Comparison of ENCODE assay signal across 9 cellular contexts in the genomic region with DNA sequence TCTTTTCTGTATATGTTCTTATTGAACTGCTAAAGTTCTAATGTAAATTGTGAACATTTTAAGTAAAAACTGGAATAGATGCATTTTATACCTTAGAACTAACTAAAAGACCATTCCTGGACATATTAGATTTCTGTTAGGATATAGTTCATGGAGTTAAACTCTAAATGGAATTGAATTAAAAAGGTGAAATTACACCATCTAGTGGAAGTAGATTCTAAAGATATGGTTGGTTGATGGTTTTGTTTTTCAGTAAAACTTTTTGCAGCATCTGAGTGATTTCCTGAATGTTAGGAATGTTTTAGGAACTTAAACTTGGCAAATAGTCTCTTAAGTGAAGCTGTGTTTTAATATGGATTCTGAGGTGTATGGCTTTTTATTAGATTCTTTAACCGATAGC.
DNase-seq lines count a peak whose midpoint lies in the region; ATAC-seq and TF ChIP-seq lines count a peak whose summit lies in the region.
"Had no signal": no experiment of that assay in that cellular context is flagged by ENCODE, and none has a peak within 500 bp of the region (broad histone marks: within the 10 kb centered on the region; RNA-seq: fewer than 3 reads in every experiment).

No MANE protein-coding gene starts in this region.

- intact Hi-C loops in left colon (cut with DNase I, micrococcal nuclease), result no loop called here

- H3K4me3 ChIP-seq in AG09309 (ENCODE audit: control insufficient read depth, low read depth, low read length), result no peak overlapping the region

- ATAC-seq in left colon, result peak; percentile 56
- no peak for ATAC-seq in GM19324 (IDR thresholded peaks at IDR 0.05; ENCODE audit: low FRiP score, unreplicated experiment)

- DNase-seq in AG09309 (ENCODE audit: low read depth), result no peak
- peak; percentile 3 for DNase-seq in HS-5 (ENCODE audit: low read depth)
- peak; percentile 47 for DNase-seq in astrocyte of the hippocampus (ENCODE audit: low read depth, low spot score)
- DNase-seq in left colon, result no peak
- DNase-seq in iPS-NIHi7 (ENCODE audit: extremely low spot score), result no peak
- no peak for DNase-seq in activated CD4-positive, CD25-positive, alpha-beta regulatory T cell treated with anti-CD3 and anti-CD28 coated beads, Interleukin-2, amount 50 U/mL, for 72 hours
- DNase-seq in stimulated activated CD4-positive, alpha-beta T cell treated with anti-CD3 and anti-CD28 coated beads, Interleukin-12 subunit alpha, Interleukin-12 subunit beta, amount 100 ng/mL, for 4 hours, result no peak
- DNase-seq: NCI-H2227 treated with DMSO at 0.1 percent for 48 hours had no signal

- peak; percentile 14 for TF ChIP-seq CTCF in AG09309 (IDR thresholded peaks at IDR 0.05; ENCODE audit: control insufficient read depth, insufficient read depth, low read depth, low read length, missing control alignments)

Comparison
In these comparisons a context has a peak if more than half of its experiments do, and no peak if none do; other contexts are left out.
1. DNase-seq: peak in HS-5 (single experiment) and astrocyte of the hippocampus (single experiment); none in AG09309 (single experiment), left colon (0 of 2), iPS-NIHi7 (single experiment), activated CD4-positive, CD25-positive, alpha-beta regulatory T cell treated with anti-CD3 and anti-CD28 coated beads, Interleukin-2, amount 50 U/mL, for 72 hours (single experiment) and stimulated activated CD4-positive, alpha-beta T cell treated with anti-CD3 and anti-CD28 coated beads, Interleukin-12 subunit alpha, Interleukin-12 subunit beta, amount 100 ng/mL, for 4 hours (single experiment).